In genomic region chr5:151670953-151671636, GRCh38 we compare ENCODE assay signal across 13 cellular contexts. TPM values are rescaled to one million over a fixed set of nuclear protein-coding genes. Genes with fewer than 3 reads are reported as not detected.
DNase-seq lines count a peak whose midpoint lies in the region; ATAC-seq, FAIRE-seq and TF ChIP-seq lines count a peak whose summit lies in the region.
"Had no signal": no experiment of that assay in that cellular context is flagged by ENCODE, and none has a peak within 500 bp of the region (broad histone marks: within the 10 kb centered on the region; RNA-seq: fewer than 3 reads in every experiment).

No MANE protein-coding gene starts in this region.

- TF ChIP-seq CTCF in bronchial epithelial cell (IDR thresholded peaks at IDR 0.05; ENCODE audit: insufficient read depth, low read length, severe bottlenecking) (no peak), kidney (IDR thresholded peaks at IDR 0.05; ENCODE audit: borderline replicate concordance, extremely low read depth, insufficient read depth) (no peak)

- H3K27me3 ChIP-seq in bronchial epithelial cell (ENCODE audit: control insufficient read depth, insufficient read depth, low read length), result no peaks in the 10 kb centered on the region

- peaks cover 28 to 47% of the 10 kb centered on the region in 2 donors for H3K4me1 ChIP-seq in kidney (ENCODE audit: control insufficient read depth in 1 of 2, insufficient read depth in 1 of 2, low read depth in 1 of 2, low read length in 2 of 2)

- peak; percentile 13 to 17 for DNase-seq in Kasumi-1 (lab: John Stamatoyannopoulos, UW)
- DNase-seq in bronchial epithelial cell (ENCODE audit: low read depth), result peak; percentile 51
- no peak for DNase-seq in kidney
- DNase-seq in NCI-H2081 (lab: John Stamatoyannopoulos, UW), result no peak
- DNase-seq in stimulated activated CD4-positive, alpha-beta T cell treated with anti-CD3 and anti-CD28 coated beads, Interleukin-15, amount 100 ng/mL, for 24 hours, result no peak
- DNase-seq in DMS153 treated with DMSO at 0.1 percent for 48 hours (lab: John Stamatoyannopoulos, UW; ENCODE audit: unreplicated experiment), result no peak
- DNase-seq: activated CD8-positive, alpha-beta memory T cell treated with anti-CD3 and anti-CD28 coated beads for 24 hours; GOT3; NCI-H1694 treated with DMSO at 0.1 percent for 48 hours; RPMI8226 had no signal

- peak overlapping the region; percentile 79 to 91 for H3K27ac ChIP-seq in kidney (ENCODE audit: low read depth in 2 of 2, low read length in 2 of 2)
- peak overlapping the region in 18 of 21 experiments; percentile 42 to 96 (median 64) for H3K27ac ChIP-seq in skin epidermis

- H3K9ac ChIP-seq in kidney (ENCODE audit: low read length in 2 of 2), result no peak overlapping the region

- no peaks in the 10 kb centered on the region for H3K9me3 ChIP-seq in kidney (ENCODE audit: control insufficient read depth in 1 of 2, low read length in 2 of 2)

- ATAC-seq in HG03280 (IDR thresholded peaks at IDR 0.05; ENCODE audit: unreplicated experiment), result no peak

- intact Hi-C loops in kidney (cut with DNase I), result no loop called here

- FAIRE-seq in bronchial epithelial cell (lab: Jason Lieb, UNC), result no peak
- no peak for FAIRE-seq in kidney (lab: Jason Lieb, UNC)
- FAIRE-seq: urothelium cell line had no signal

- no peak overlapping the region for H3K4me3 ChIP-seq in bronchial epithelial cell (ENCODE audit: low read depth, low read length)
- H3K4me3 ChIP-seq in kidney (ENCODE audit: low read length in 2 of 2), result no peak overlapping the region
- no peak overlapping the region for H3K4me3 ChIP-seq in skin epidermis

- peaks cover 1% of the 10 kb centered on the region for H3K36me3 ChIP-seq in bronchial epithelial cell (ENCODE audit: control insufficient read depth, insufficient read depth, low read length)
- peaks cover 10 to 62% of the 10 kb centered on the region in 2 donors for H3K36me3 ChIP-seq in kidney (ENCODE audit: control insufficient read depth in 1 of 2, insufficient read depth in 2 of 2, low read length in 2 of 2)

RNA-seq across cellular contexts. Expression of gene SPARC, which starts 15.6 kb away (rescaled TPM):
- total RNA-seq in bronchial epithelial cell (10.5 and 22.6 TPM in 2 replicates), kidney (637 TPM)
- polyA plus RNA-seq in kidney (ENCODE audit: insufficient read depth, low read depth, low replicate concordance), result 581 TPM

Comparison
In these comparisons a context has a peak if more than half of its experiments do, and no peak if none do; other contexts are left out.
1. DNase-seq: peak in Kasumi-1 (2 of 2) and bronchial epithelial cell (single experiment); none in kidney (single experiment), NCI-H2081 (0 of 2), stimulated activated CD4-positive, alpha-beta T cell treated with anti-CD3 and anti-CD28 coated beads, Interleukin-15, amount 100 ng/mL, for 24 hours (single experiment) and DMS153 treated with DMSO at 0.1 percent for 48 hours (single experiment).
2. RNA of gene SPARC, which starts 15.6 kb away (total RNA-seq): 637 TPM in kidney (single experiment); 10.5 to 22.6 TPM in bronchial epithelial cell; every median in the first group is over 10 times any median in the second.